20 cellular contexts compared by ENCODE assay signal in genomic region chr14:58878740-58879139, GRCh38.
"Had no signal": no experiment of that assay in that cellular context is flagged by ENCODE, and none has a peak within 500 bp of the region (broad histone marks: within the 10 kb centered on the region; RNA-seq: fewer than 3 reads in every experiment).

No MANE protein-coding gene starts in this region.

- H3K4me3 ChIP-seq: ascending aorta, colonic mucosa, gastroesophageal sphincter, lower lobe of right lung had no signal

- H3K27ac Mint-ChIP-seq: activated B cell treated with CpG ODN at 0.5 μM for 24 hours; activated CD4-positive, alpha-beta T cell treated with anti-CD3 and anti-CD28 coated beads, Interleukin-2, amount 10 ng/mL, durations not matched to agents 7 days and 5 days; activated naive CD8-positive, alpha-beta T cell treated with anti-CD3 and anti-CD28 coated beads, Interleukin-2, amount 50 U/mL, for 24 hours; progenitor cell of endocrine pancreas; T-cell; type B pancreatic cell had no signal

- H3K9me3 Mint-ChIP-seq: activated B cell treated with CpG ODN at 0.5 μM for 24 hours; activated CD4-positive, alpha-beta T cell treated with anti-CD3 and anti-CD28 coated beads, Interleukin-2, amount 10 ng/mL, durations not matched to agents 7 days and 5 days; activated naive CD8-positive, alpha-beta T cell treated with anti-CD3 and anti-CD28 coated beads, Interleukin-2, amount 50 U/mL, for 24 hours; naive thymus-derived CD4-positive, alpha-beta T cell had no signal

- H3K27me3 Mint-ChIP-seq: activated B cell treated with CpG ODN at 0.5 μM for 24 hours; naive thymus-derived CD4-positive, alpha-beta T cell; progenitor cell of endocrine pancreas; T-cell had no signal

- H3K4me3 Mint-ChIP-seq: activated B cell treated with CpG ODN at 0.5 μM for 24 hours; activated CD4-positive, alpha-beta T cell treated with anti-CD3 and anti-CD28 coated beads, Interleukin-2, amount 10 ng/mL, durations not matched to agents 7 days and 5 days; activated naive CD8-positive, alpha-beta T cell treated with anti-CD3 and anti-CD28 coated beads, Interleukin-2, amount 50 U/mL, for 24 hours; naive thymus-derived CD4-positive, alpha-beta T cell; T-cell; type B pancreatic cell had no signal

- H3K9me3 ChIP-seq: ascending aorta, colonic mucosa, gastroesophageal sphincter, lower lobe of right lung had no signal

- DNase-seq: activated B cell treated with CpG ODN at 0.5 μM for 24 hours; activated CD4-positive, alpha-beta T cell treated with anti-CD3 and anti-CD28 coated beads, Interleukin-2, amount 10 ng/mL, durations not matched to agents 7 days and 5 days; activated CD8-positive, alpha-beta memory T cell treated with anti-CD3 and anti-CD28 coated beads for 24 hours; activated naive CD4-positive, alpha-beta T cell treated with Interleukin-2 at 50 U/mL for 16 hours; activated naive CD8-positive, alpha-beta T cell treated with anti-CD3 and anti-CD28 coated beads, Interleukin-2, amount 50 U/mL, for 24 hours; colonic mucosa; effector CD4-positive, alpha-beta T cell; left cardiac atrium; lower lobe of right lung; naive thymus-derived CD4-positive, alpha-beta T cell; nucleus accumbens; stimulated activated CD4-positive, alpha-beta T cell treated with anti-CD3 and anti-CD28 coated beads, Interleukin-2, amount 100 ng/mL, for 24 hours; stimulated activated naive CD4-positive, alpha-beta T cell; substantia nigra; T-cell had no signal

- H3K36me3 ChIP-seq: ascending aorta, colonic mucosa, gastroesophageal sphincter, lower lobe of right lung had no signal

- H3K27ac ChIP-seq: ascending aorta, colonic mucosa, gastroesophageal sphincter, lower lobe of right lung had no signal

- H3K4me1 Mint-ChIP-seq: activated B cell treated with CpG ODN at 0.5 μM for 24 hours; activated CD4-positive, alpha-beta T cell treated with anti-CD3 and anti-CD28 coated beads, Interleukin-2, amount 10 ng/mL, durations not matched to agents 7 days and 5 days; activated naive CD8-positive, alpha-beta T cell treated with anti-CD3 and anti-CD28 coated beads, Interleukin-2, amount 50 U/mL, for 24 hours; naive thymus-derived CD4-positive, alpha-beta T cell; T-cell had no signal

- H3K36me3 Mint-ChIP-seq: naive thymus-derived CD4-positive, alpha-beta T cell; T-cell; type B pancreatic cell had no signal

- H3K27me3 ChIP-seq: ascending aorta, colonic mucosa, gastroesophageal sphincter had no signal

- H3K4me1 ChIP-seq: ascending aorta, colonic mucosa, lower lobe of right lung had no signal

- ATAC-seq: activated naive CD8-positive, alpha-beta T cell treated with anti-CD3 and anti-CD28 coated beads, Interleukin-2, amount 50 U/mL, for 24 hours; gastroesophageal sphincter; left cardiac atrium; lower lobe of right lung; naive thymus-derived CD4-positive, alpha-beta T cell; sciatic nerve; T-cell had no signal
